8 cellular contexts compared by ENCODE assay signal in genomic region chr3:159764211-159765024, GRCh38.
DNase-seq lines count a peak whose midpoint lies in the region; ATAC-seq, FAIRE-seq and TF ChIP-seq lines count a peak whose summit lies in the region.

No MANE protein-coding gene starts in this region.

- peaks cover 7 to 22% (median 15%) of the 10 kb centered on the region in 4 donors for H3K4me1 Mint-ChIP-seq in CD4-positive, alpha-beta memory T cell

- peaks cover 40 to 47% of the 10 kb centered on the region in 2 donors for H3K27me3 Mint-ChIP-seq in CD4-positive, alpha-beta memory T cell

- POLR2A ChIA-PET in CD4-positive, alpha-beta memory T cell (lab: Charles Lee; ENCODE audit: partially characterized antibody), result no interaction called here

- H3K27ac Mint-ChIP-seq in CD4-positive, alpha-beta memory T cell, result no peak overlapping the region

- peaks cover 13% of the 10 kb centered on the region for H3K27me3 ChIP-seq in CD4-positive, alpha-beta memory T cell (ENCODE audit: insufficient read depth, low read length)
- H3K27me3 ChIP-seq in heart right ventricle (peaks cover 0 to 42% (median 0%) of the 10 kb centered on the region in 7 donors), pancreas (peaks cover 0 to 5% (median 0%) of the 10 kb centered on the region in 4 donors)

- CTCF ChIA-PET in CD4-positive, alpha-beta memory T cell (lab: Charles Lee; ENCODE audit: partially characterized antibody), result no interaction called here

- H3K9me3 Mint-ChIP-seq in CD4-positive, alpha-beta memory T cell, result no peaks in the 10 kb centered on the region

- in situ Hi-C loops in KBM-7 (cut with MboI; ENCODE audit: low pct_unique_long_range_greater_than_20kb, low sequenced_read_pairs), result no loop called here

- no peak for FAIRE-seq in pancreas (lab: Jason Lieb, UNC)

- WGBS in heart right ventricle, 2 donors, result 0 to 1% methylated on average over 41 to 65 of the region's 65 CpGs
- WGBS in pancreas, 2 donors, result 1% methylated on average over 48 to 65 of the region's 65 CpGs

- TF ChIP-seq CTCF in heart right ventricle (IDR thresholded peaks at IDR 0.05), result no peak
- no peak for TF ChIP-seq CTCF in pancreas (IDR thresholded peaks at IDR 0.05)

- no peaks in the 10 kb centered on the region for H3K4me1 ChIP-seq in CD4-positive, alpha-beta memory T cell (ENCODE audit: insufficient read depth, low read length)
- H3K4me1 ChIP-seq in heart right ventricle (peaks cover 7 to 72% (median 44%) of the 10 kb centered on the region in 9 donors), pancreas (peaks cover 0 to 6% (median 0%) of the 10 kb centered on the region in 3 donors)

- H3K36me3 ChIP-seq in CD4-positive, alpha-beta memory T cell (ENCODE audit: insufficient read depth, low read length), result no peaks in the 10 kb centered on the region
- peaks cover 0 to 7% (median 0%) of the 10 kb centered on the region in 9 donors for H3K36me3 ChIP-seq in heart right ventricle
- no peaks in the 10 kb centered on the region for H3K36me3 ChIP-seq in pancreas

- intact Hi-C loops in CD4-positive, alpha-beta memory T cell (cut with micrococcal nuclease), result no loop called here
- intact Hi-C loops in heart right ventricle (cut with DNase I), result loop anchor here in 9 of 10 donors (2.0 to 10.0 kb wide), 9 partner anchors 32 to 147 kb away; no protein-coding TSS in a partner anchor
- intact Hi-C loops in pancreas (cut with DNase I), result no loop called here

- peak overlapping the region; percentile 18 to 72 (median 50) for H3K4me3 Mint-ChIP-seq in CD4-positive, alpha-beta memory T cell

- peak; percentile 31 for ATAC-seq in GM19452 (IDR thresholded peaks at IDR 0.05; ENCODE audit: unreplicated experiment)
- ATAC-seq in heart right ventricle, result peak; percentile 40 to 73 (median 46)
- peak; percentile 39 to 54 (median 50) for ATAC-seq in pancreas

- H3K9me3 ChIP-seq in CD4-positive, alpha-beta memory T cell (ENCODE audit: control insufficient read depth in 1 of 2, low read length in 2 of 2), result no peaks in the 10 kb centered on the region
- H3K9me3 ChIP-seq in heart right ventricle, result no peaks in the 10 kb centered on the region
- no peaks in the 10 kb centered on the region for H3K9me3 ChIP-seq in pancreas

- H3K4me3 ChIP-seq in CD4-positive, alpha-beta memory T cell (ENCODE audit: low read length in 2 of 2), result no peak overlapping the region
- H3K4me3 ChIP-seq in heart right ventricle (peak overlapping the region; percentile 67 to 93 (median 84)), pancreas (peak overlapping the region; percentile 31 to 73 (median 54))

- H3K36me3 Mint-ChIP-seq in CD4-positive, alpha-beta memory T cell, result no peaks in the 10 kb centered on the region

- no peak overlapping the region for H3K27ac ChIP-seq in CD4-positive, alpha-beta memory T cell (ENCODE audit: low read depth, low read length)
- H3K27ac ChIP-seq in heart right ventricle, result peak overlapping the region; percentile 91 to 99 (median 98)
- peak overlapping the region in 3 of 4 donors; percentile 4 to 73 (median 68) for H3K27ac ChIP-seq in pancreas

- DNase-seq in CD4-positive, alpha-beta memory T cell, result no peak
- DNase-seq in NCI-H146 (lab: John Stamatoyannopoulos, UW) (peak; percentile 91), amygdala (lab: John Stamatoyannopoulos, UW) (peak in 36 of 56 donors; percentile 16 to 80 (median 62)), heart right ventricle (peak; percentile 59 to 67), pancreas (peak in 5 of 6 donors; percentile 15 to 72 (median 33)), KG1 (lab: John Stamatoyannopoulos, UW) (no peak), KBM-7 (no peak)

Comparison
In these comparisons a context has a peak if more than half of its experiments do, and no peak if none do; other contexts are left out.
1. DNase-seq: peak in NCI-H146 (single experiment), amygdala (36 of 56), heart right ventricle (2 of 2) and pancreas (5 of 6); none in CD4-positive, alpha-beta memory T cell (0 of 5), KG1 (single experiment) and KBM-7 (single experiment).
2. H3K4me3 ChIP-seq: peak in heart right ventricle (10 of 10) and pancreas (4 of 4); none in CD4-positive, alpha-beta memory T cell (0 of 2).
3. intact Hi-C loops: an anchor here in heart right ventricle (2.0 to 10.0 kb wide); none called in CD4-positive, alpha-beta memory T cell and pancreas.
4. Peak in every context shown above with its lines, with median percentiles within 50 percentile points of each other: ATAC-seq.